8 cellular contexts compared by ENCODE assay signal in the genomic region with DNA sequence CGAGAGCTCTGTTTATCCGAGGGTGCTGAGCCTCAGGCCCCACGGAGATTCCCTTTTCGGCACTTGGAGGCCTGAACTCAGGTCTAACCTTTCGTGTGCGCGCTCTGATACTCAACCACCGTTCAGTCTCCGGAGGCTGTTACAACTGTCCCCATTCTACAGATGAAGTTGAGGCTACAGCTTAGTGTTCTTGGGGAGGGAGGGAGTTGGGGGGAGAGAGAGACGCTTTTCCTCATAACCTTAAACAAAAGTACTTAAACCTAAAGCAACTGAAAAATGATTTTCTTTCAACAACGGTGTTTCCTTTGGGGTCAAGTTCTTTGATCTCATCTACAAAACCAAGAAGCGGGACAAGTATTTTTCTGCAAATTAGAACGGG. TPM values are rescaled to one million over a fixed set of nuclear protein-coding genes. Genes with fewer than 3 reads are reported as not detected.
DNase-seq lines count a peak whose midpoint lies in the region; ATAC-seq, FAIRE-seq and TF ChIP-seq lines count a peak whose summit lies in the region.

No MANE protein-coding gene starts in this region.

- peak overlapping the region; percentile 90 for H3K4ac ChIP-seq in mesendoderm (ENCODE audit: low read depth, low read length)

- POLR2A ChIA-PET in GM12878 (lab: Charles Lee): no interaction called here

- TF ChIP-seq EP300 in GM12878 (IDR thresholded peaks at IDR 0.05; ENCODE audit: borderline replicate concordance in 1 of 2, control insufficient read depth in 1 of 2, low read depth in 2 of 2, low read length in 2 of 2): no peak

- H3K27me3 ChIP-seq in right cardiac atrium (ENCODE audit: control insufficient read depth, insufficient read depth): no peaks in the 10 kb centered on the region
- no peaks in the 10 kb centered on the region for H3K27me3 ChIP-seq in GM12878 (replicated peaks in 1 of 2; ENCODE audit: control insufficient read depth in 2 of 2, insufficient read depth in 2 of 2, low read length in 1 of 2)
- H3K27me3 ChIP-seq in mesendoderm (ENCODE audit: insufficient read depth, low read length, poor library complexity): no peaks in the 10 kb centered on the region

- TF ChIP-seq POLR2A in GM12878 (IDR thresholded peaks at IDR 0.05; ENCODE audit: low read depth, low read length): no peak

- no peak overlapping the region for H2BK5ac ChIP-seq in mesendoderm (ENCODE audit: low read length)

- no peak overlapping the region for H4K5ac ChIP-seq in mesendoderm (ENCODE audit: low read length)

- no peak for TF ChIP-seq CTCF in GM12878 (IDR thresholded peaks at IDR 0.05 in 2 of 3, conservative IDR thresholded peaks at IDR 0.05 in 1 of 3; ENCODE audit: control insufficient read depth in 2 of 3, extremely low read depth in 1 of 3, insufficient read depth in 1 of 3, low read depth in 3 of 3, low read length in 3 of 3)

- H2BK120ac ChIP-seq in mesendoderm (ENCODE audit: low read depth, low read length): peak overlapping the region; percentile 29

- no peak overlapping the region for H3K27ac ChIP-seq in right cardiac atrium (ENCODE audit: low read length)
- H3K27ac ChIP-seq in GM12878 (ENCODE audit: control insufficient read depth, insufficient read depth): peak overlapping the region; percentile 73; the same call in 1 of the 2 replicates
- no peak overlapping the region for H3K27ac ChIP-seq in mesendoderm (ENCODE audit: low read depth, low read length)
- H3K27ac ChIP-seq in urinary bladder (ENCODE audit: low read depth): no peak overlapping the region

- BruUV-seq in GM12878 (replicated peaks; lab: Mats Ljungman, UMichigan): no TSS peak

- no peak for TF ChIP-seq RAD21 in GM12878 (IDR thresholded peaks at IDR 0.05; ENCODE audit: insufficient read depth, low read depth, low read length)

- H3K79me2 ChIP-seq in GM12878 (ENCODE audit: control insufficient read depth, insufficient read depth, low read length) (peaks cover 32% of the 10 kb centered on the region), mesendoderm (ENCODE audit: control insufficient read depth, insufficient read depth, low read length) (peaks cover 2% of the 10 kb centered on the region)

- no peaks in the 10 kb centered on the region for H4K20me1 ChIP-seq in GM12878 (ENCODE audit: control insufficient read depth, insufficient read depth)

- intact Hi-C loops in right cardiac atrium (cut with DNase I): no loop called here
- intact Hi-C loops in left ventricle myocardium superior (cut with micrococcal nuclease): no loop called here
- intact Hi-C loops in GM12878 (cut with micrococcal nuclease; ENCODE audit: unreplicated experiment): loop anchor here (1.0 kb wide), 1 partner anchor 36 kb away; no protein-coding TSS in a partner anchor

- SMC1A ChIA-PET in GM12878 (lab: Charles Lee; ENCODE audit: uncharacterized antibody, unreplicated experiment): interaction anchor here (1.0 to 1.5 kb wide), 6 partner anchors 39 to 121 kb away, joined by 3 to 4 read pairs (median 3); no protein-coding TSS in a partner anchor

- H3K4me2 ChIP-seq in GM12878 (ENCODE audit: control insufficient read depth, insufficient read depth): peak overlapping the region; percentile 91
- peak overlapping the region; percentile 70 for H3K4me2 ChIP-seq in mesendoderm (ENCODE audit: low read length)

- 52% methylated on average over 13 of the region's 13 CpGs for WGBS in right cardiac atrium
- WGBS in GM12878 (ENCODE audit: insufficient coverage, insufficient replicate concordance, low lambda C conversion rate, missing lambda C conversion rate): 2% methylated on average over 13 of the region's 13 CpGs
- no CpG with 5 or more reads among the region's 13 CpGs for WGBS in mesendoderm (ENCODE audit: extremely low coverage, insufficient coverage, low lambda C conversion rate)
- WGBS in urinary bladder: 63% methylated on average over 13 of the region's 13 CpGs

- H2AFZ ChIP-seq in GM12878 (ENCODE audit: control insufficient read depth, low read depth, low read length): peak overlapping the region; percentile 89

- no peak overlapping the region for H2AK5ac ChIP-seq in mesendoderm (ENCODE audit: low read length)

- H3K9ac ChIP-seq in GM12878 (ENCODE audit: control insufficient read depth, insufficient read depth, low read length) (peak overlapping the region; percentile 88), mesendoderm (ENCODE audit: low read length) (peak overlapping the region; percentile 91)

- ATAC-seq in right cardiac atrium (no peak), left ventricle myocardium superior (no peak), GM12878 (no peak), HG02571 (IDR thresholded peaks at IDR 0.05; ENCODE audit: unreplicated experiment) (no peak)

- FAIRE-seq in GM12878 (lab: Jason Lieb, UNC): peak; percentile 54

- CTCF ChIA-PET in GM12878 (lab: Yijun Ruan, JAX): interaction anchor here (1.3 kb wide), 1 partner anchor 10 kb away, joined by 6 read pairs; no protein-coding TSS in a partner anchor

- in situ Hi-C loops in GM12878 (cut with MboI): no loop called here

- H3K56ac ChIP-seq in mesendoderm (ENCODE audit: low read length): peak overlapping the region; percentile 94

- H3K36me3 ChIP-seq in GM12878 (ENCODE audit: control insufficient read depth in 2 of 2, insufficient read depth in 2 of 2, low read length in 1 of 2) (0 out of 4 replicates have a peak, but pooled peaks cover 0 to 5% of the 10 kb centered on the region in 2 experiments), mesendoderm (ENCODE audit: control insufficient read depth, insufficient read depth, low read length) (no peaks in the 10 kb centered on the region), urinary bladder (ENCODE audit: insufficient read depth) (no peaks in the 10 kb centered on the region)

- no peak overlapping the region for H3K23ac ChIP-seq in mesendoderm (ENCODE audit: low read length)

- DNase-seq in right cardiac atrium: peak in 1 of 3 donors; percentile 35
- DNase-seq in left ventricle myocardium superior: no peak
- DNase-seq in GM12878 (ENCODE audit: low read depth, low spot score): no peak
- no peak for DNase-seq in mesendoderm
- DNase-seq in NCI-H2227 treated with DMSO at 0.1 percent for 48 hours (lab: John Stamatoyannopoulos, UW): no peak
- DNase-seq in AG20443 (ENCODE audit: low spot score): no peak

- RAD21 ChIA-PET in GM12878 (lab: Charles Lee; ENCODE audit: unreplicated experiment): interaction anchor here (1.0 kb wide), 1 partner anchor 33 kb away, joined by 3 read pairs; no protein-coding TSS in a partner anchor

- H3K79me1 ChIP-seq in mesendoderm (ENCODE audit: low read length): peaks cover 5% of the 10 kb centered on the region

- H3K9me3 ChIP-seq in right cardiac atrium (ENCODE audit: control insufficient read depth, low read length) (no peaks in the 10 kb centered on the region), GM12878 (replicated peaks; ENCODE audit: control insufficient read depth, insufficient read depth, low read length) (no peaks in the 10 kb centered on the region)

- H3K4me1 ChIP-seq in right cardiac atrium (ENCODE audit: control insufficient read depth, insufficient read depth, low read length): no peaks in the 10 kb centered on the region
- H3K4me1 ChIP-seq in GM12878 (ENCODE audit: control insufficient read depth, insufficient read depth, low read length): peaks cover 13% of the 10 kb centered on the region
- H3K4me1 ChIP-seq in mesendoderm (ENCODE audit: control insufficient read depth, low read depth, low read length): no peaks in the 10 kb centered on the region
- no peaks in the 10 kb centered on the region for H3K4me1 ChIP-seq in urinary bladder (ENCODE audit: insufficient read depth)

- H3K4me3 ChIP-seq in right cardiac atrium (ENCODE audit: low read length) (peak overlapping the region; percentile 88), GM12878 (peak overlapping the region; percentile 91), mesendoderm (ENCODE audit: low read length) (peak overlapping the region; percentile 79), urinary bladder (ENCODE audit: low read depth, low read length) (peak overlapping the region; percentile 68)

- no peak overlapping the region for H4K8ac ChIP-seq in mesendoderm (ENCODE audit: low read depth, low read length)

- no peak overlapping the region for H2BK15ac ChIP-seq in mesendoderm (replicated peaks; ENCODE audit: low read depth)

- H3K18ac ChIP-seq in mesendoderm (ENCODE audit: low read length): peak overlapping the region; percentile 96

TF ChIP-seq in GM12878, 131 proteins besides CTCF, POLR2A, EP300 and RAD21 (continues in another document):
- TF ChIP-seq E2F4 (IDR thresholded peaks at IDR 0.05; ENCODE audit: low read depth, low read length): no peak
- TF ChIP-seq ZNF217 (IDR thresholded peaks at IDR 0.05): no peak
- no peak for TF ChIP-seq IKZF1 (conservative IDR thresholded peaks at IDR 0.05)
- TF ChIP-seq ASH2L (IDR thresholded peaks at IDR 0.05; ENCODE audit: borderline replicate concordance, low read depth): no peak

RNA-seq across cellular contexts. Expression of gene CHST2, which starts 1.0 kb away (rescaled TPM):
- total RNA-seq in right cardiac atrium: 1 to 10 TPM; 1.5 to 3.3 (median 2.4) TPM
- polyA plus RNA-seq in right cardiac atrium: 2.0 TPM
- 1.7 TPM for total RNA-seq in left ventricle myocardium superior
- total RNA-seq in GM12878 (2013; cell fraction: nucleolus; rRNA removed): 15.8 and 17.7 TPM in 2 replicates
- total RNA-seq in GM12878 (2014; rRNA removed): 9.8 and 12.8 TPM in 2 replicates
- total RNA-seq in GM12878 (2014; rRNA removed; fragmentation: Illumina TruSeq; extraction: Trizol): 9.2 TPM in 2 replicates
- 37.1 and 37.2 TPM in 2 replicates for total RNA-seq in GM12878 (2021)
- 4.2 TPM for polyA plus RNA-seq in GM12878 (2011; ENCODE audit: low read depth)
- polyA plus RNA-seq in GM12878 (2011; rRNA removed): 1.5 and 1.6 TPM in 2 replicates
- polyA plus RNA-seq in GM12878 (2011; cell fraction: cytosol; rRNA removed): 2.0 and 3.3 TPM in 2 replicates
- polyA plus RNA-seq in GM12878 (2011; cell fraction: nucleus; rRNA removed): 4.1 and 5.9 TPM in 2 replicates
- polyA plus RNA-seq in GM12878 (2012): 13.1 and 13.3 TPM in 2 replicates
- polyA plus RNA-seq in GM12878 (2014; fragmentation: Illumina TruSeq; extraction: Trizol): 8.4 and 9.3 TPM in 2 replicates
- polyA plus RNA-seq in GM12878 (2014; fragmentation: Nextera tagmentation; extraction: Ambion mirVana): 1 to 10 TPM; 2.3 to 5.6 TPM
- polyA plus RNA-seq in GM12878 (2014; rRNA removed): 21.8 and 25.7 TPM in 2 replicates
- polyA plus RNA-seq in GM12878 (2016; fragmentation: Nextera tagmentation; extraction: Ambion mirVana): 1 to 10 TPM; 4.3 to 8.3 TPM
- 0.80 and 2.0 TPM in 2 replicates for polyA minus RNA-seq in GM12878 (2011; rRNA and poly(A)+ RNA removed)
- polyA minus RNA-seq in GM12878 (2011; cell fraction: cytosol; rRNA and poly(A)+ RNA removed): 1.7 and 1.9 TPM in 2 replicates
- 3.1 and 5.0 TPM in 2 replicates for polyA minus RNA-seq in GM12878 (2011; cell fraction: nucleus; rRNA and poly(A)+ RNA removed)
- 25.6 TPM for polyA plus RNA-seq in mesendoderm (2013, experiment 1 of 2)
- polyA plus RNA-seq in mesendoderm (2013, experiment 2 of 2): 26.4 TPM
- total RNA-seq in urinary bladder: 18.5 TPM
- polyA plus RNA-seq in urinary bladder: 6.4 TPM
